1 cellular context compared by ENCODE assay signal in the genomic region with DNA sequence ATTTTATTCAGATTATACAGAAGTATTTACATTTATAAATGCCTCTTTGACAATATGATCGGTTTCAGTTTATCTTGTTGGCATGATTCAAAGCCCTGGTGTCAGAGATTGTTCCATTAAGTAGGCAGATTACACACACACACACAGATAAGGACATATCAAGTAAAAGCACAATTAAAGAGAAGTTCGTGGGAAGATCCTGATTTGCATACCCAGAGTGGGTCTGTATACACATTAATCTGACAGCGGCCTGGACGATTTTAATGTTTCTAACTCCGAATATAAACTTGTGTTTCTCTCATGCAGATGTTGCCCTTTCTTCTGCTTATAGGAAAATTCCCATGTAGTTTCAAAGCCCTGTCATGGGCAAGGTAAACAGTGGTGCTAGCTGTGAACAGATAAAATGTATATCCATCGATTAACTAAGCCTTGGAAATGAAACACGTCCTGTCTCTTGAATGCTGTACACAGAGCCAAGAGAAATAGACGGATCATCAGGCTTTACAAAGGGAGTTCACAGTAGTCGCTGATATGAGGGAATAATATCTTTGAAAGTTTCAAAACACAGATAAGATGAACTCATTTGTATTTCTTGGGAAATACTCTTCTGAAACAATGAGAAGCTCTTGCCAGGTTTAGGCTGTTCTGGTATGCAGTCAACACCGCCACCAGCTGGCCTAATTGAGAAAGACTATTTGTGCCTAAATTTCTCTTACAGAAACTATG.
TF ChIP-seq lines count a peak whose summit lies in the region.

No MANE protein-coding gene starts in this region.

TF ChIP-seq in HEK293, 187 proteins besides CTCF, POLR2A, EP300 and RAD21 (continued from another document and continues in another):
- no peak for TF ChIP-seq ZNF704 (tag by site-specific recombination; IDR thresholded peaks at IDR 0.05)
- TF ChIP-seq ZNF529 (tag by site-specific recombination; IDR thresholded peaks at IDR 0.05; ENCODE audit: insufficient replicate concordance), result no peak
- no peak for TF ChIP-seq ZNF24 (tag by site-specific recombination; IDR thresholded peaks at IDR 0.05)
- TF ChIP-seq, protein P1, sequence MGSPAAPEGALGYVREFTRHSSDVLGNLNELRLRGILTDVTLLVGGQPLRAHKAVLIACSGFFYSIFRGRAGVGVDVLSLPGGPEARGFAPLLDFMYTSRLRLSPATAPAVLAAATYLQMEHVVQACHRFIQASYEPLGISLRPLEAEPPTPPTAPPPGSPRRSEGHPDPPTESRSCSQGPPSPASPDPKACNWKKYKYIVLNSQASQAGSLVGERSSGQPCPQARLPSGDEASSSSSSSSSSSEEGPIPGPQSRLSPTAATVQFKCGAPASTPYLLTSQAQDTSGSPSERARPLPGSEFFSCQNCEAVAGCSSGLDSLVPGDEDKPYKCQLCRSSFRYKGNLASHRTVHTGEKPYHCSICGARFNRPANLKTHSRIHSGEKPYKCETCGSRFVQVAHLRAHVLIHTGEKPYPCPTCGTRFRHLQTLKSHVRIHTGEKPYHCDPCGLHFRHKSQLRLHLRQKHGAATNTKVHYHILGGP (tag by site-specific recombination; IDR thresholded peaks at IDR 0.05), result no peak; the same call in 1 of the 2 replicates
- TF ChIP-seq ZNF449 (tag by site-specific recombination; IDR thresholded peaks at IDR 0.05), result no peak
- TF ChIP-seq GFI1B (tag by site-specific recombination; IDR thresholded peaks at IDR 0.05), result no peak
- no peak for TF ChIP-seq KLF1 (tag by site-specific recombination; IDR thresholded peaks at IDR 0.05)
- TF ChIP-seq ZNF792 (tag by site-specific recombination; IDR thresholded peaks at IDR 0.05), result peak; percentile 79; the same call in 1 of the 2 replicates
- TF ChIP-seq ZNF157 (tag by site-specific recombination; IDR thresholded peaks at IDR 0.05), result no peak
- TF ChIP-seq ZNF223 (tag by site-specific recombination; IDR thresholded peaks at IDR 0.05), result no peak
- no peak for TF ChIP-seq KLF9 (tag by site-specific recombination; IDR thresholded peaks at IDR 0.05; ENCODE audit: low read depth)
- TF ChIP-seq PRDM2 (tag by site-specific recombination; IDR thresholded peaks at IDR 0.05; ENCODE audit: borderline replicate concordance), result no peak
- TF ChIP-seq, protein P2, sequence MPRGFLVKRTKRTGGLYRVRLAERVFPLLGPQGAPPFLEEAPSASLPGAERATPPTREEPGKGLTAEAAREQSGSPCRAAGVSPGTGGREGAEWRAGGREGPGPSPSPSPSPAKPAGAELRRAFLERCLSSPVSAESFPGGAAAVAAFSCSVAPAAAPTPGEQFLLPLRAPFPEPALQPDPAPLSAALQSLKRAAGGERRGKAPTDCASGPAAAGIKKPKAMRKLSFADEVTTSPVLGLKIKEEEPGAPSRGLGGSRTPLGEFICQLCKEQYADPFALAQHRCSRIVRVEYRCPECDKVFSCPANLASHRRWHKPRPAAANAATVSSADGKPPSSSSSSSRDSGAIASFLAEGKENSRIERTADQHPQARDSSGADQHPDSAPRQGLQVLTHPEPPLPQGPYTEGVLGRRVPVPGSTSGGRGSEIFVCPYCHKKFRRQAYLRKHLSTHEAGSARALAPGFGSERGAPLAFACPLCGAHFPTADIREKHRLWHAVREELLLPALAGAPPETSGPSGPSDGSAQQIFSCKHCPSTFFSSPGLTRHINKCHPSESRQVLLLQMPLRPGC (tag by site-specific recombination; IDR thresholded peaks at IDR 0.05), result no peak
- no peak for TF ChIP-seq ZNF639 (tag by site-specific recombination; IDR thresholded peaks at IDR 0.05)
- TF ChIP-seq ZBTB20 (tag by site-specific recombination; IDR thresholded peaks at IDR 0.05), result no peak
- TF ChIP-seq ZNF391 (tag by site-specific recombination; IDR thresholded peaks at IDR 0.05; ENCODE audit: borderline replicate concordance, low read depth), result no peak
- no peak for TF ChIP-seq YY1 (tag by site-specific recombination; IDR thresholded peaks at IDR 0.05)
- TF ChIP-seq ZNF155 (tag by site-specific recombination; IDR thresholded peaks at IDR 0.05), result no peak
- TF ChIP-seq GLI2 (tag by site-specific recombination; IDR thresholded peaks at IDR 0.05; ENCODE audit: borderline replicate concordance, low read depth), result no peak
- TF ChIP-seq ZNF670 (tag by site-specific recombination; IDR thresholded peaks at IDR 0.05; ENCODE audit: low read depth), result no peak
- 0 out of 2 replicates have a peak, but pooled peaks have one; percentile 33 for TF ChIP-seq ZNF692 (tag by site-specific recombination; IDR thresholded peaks at IDR 0.05)
- no peak for TF ChIP-seq ZNF140 (tag by site-specific recombination; IDR thresholded peaks at IDR 0.05)
- TF ChIP-seq, protein P3, sequence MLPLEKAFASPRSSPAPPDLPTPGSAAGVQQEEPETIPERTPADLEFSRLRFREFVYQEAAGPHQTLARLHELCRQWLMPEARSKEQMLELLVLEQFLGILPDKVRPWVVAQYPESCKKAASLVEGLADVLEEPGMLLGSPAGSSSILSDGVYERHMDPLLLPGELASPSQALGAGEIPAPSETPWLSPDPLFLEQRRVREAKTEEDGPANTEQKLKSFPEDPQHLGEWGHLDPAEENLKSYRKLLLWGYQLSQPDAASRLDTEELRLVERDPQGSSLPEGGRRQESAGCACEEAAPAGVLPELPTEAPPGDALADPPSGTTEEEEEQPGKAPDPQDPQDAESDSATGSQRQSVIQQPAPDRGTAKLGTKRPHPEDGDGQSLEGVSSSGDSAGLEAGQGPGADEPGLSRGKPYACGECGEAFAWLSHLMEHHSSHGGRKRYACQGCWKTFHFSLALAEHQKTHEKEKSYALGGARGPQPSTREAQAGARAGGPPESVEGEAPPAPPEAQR (tag by site-specific recombination; IDR thresholded peaks at IDR 0.05), result no peak
- peak; percentile 95 for TF ChIP-seq ZNF654 (tag by site-specific recombination; IDR thresholded peaks at IDR 0.05; ENCODE audit: low read depth)
- no peak for TF ChIP-seq ZNF677 (tag by site-specific recombination; IDR thresholded peaks at IDR 0.05)
- TF ChIP-seq ZFP69B (tag by site-specific recombination; IDR thresholded peaks at IDR 0.05), result no peak
- TF ChIP-seq GLIS2 (tag by site-specific recombination; IDR thresholded peaks at IDR 0.05), result no peak
- no peak for TF ChIP-seq SALL2 (tag by site-specific recombination; IDR thresholded peaks at IDR 0.05; ENCODE audit: borderline replicate concordance)
- TF ChIP-seq ZNF248 (tag by site-specific recombination; IDR thresholded peaks at IDR 0.05), result no peak
- TF ChIP-seq ZNF350 (tag by site-specific recombination; IDR thresholded peaks at IDR 0.05), result no peak
- no peak for TF ChIP-seq ZNF362 (tag by site-specific recombination; IDR thresholded peaks at IDR 0.05)
- TF ChIP-seq SP2 (tag by site-specific recombination; IDR thresholded peaks at IDR 0.05), result no peak
- TF ChIP-seq ZSCAN4 (tag by site-specific recombination; IDR thresholded peaks at IDR 0.05), result no peak; the same call in 1 of the 2 replicates
- TF ChIP-seq ZNF214 (tag by site-specific recombination; IDR thresholded peaks at IDR 0.05; ENCODE audit: borderline replicate concordance), result no peak
- no peak for TF ChIP-seq ZNF433 (tag by site-specific recombination; IDR thresholded peaks at IDR 0.05; ENCODE audit: low read depth)
